8 cellular contexts compared by ENCODE assay signal in the genomic region with DNA sequence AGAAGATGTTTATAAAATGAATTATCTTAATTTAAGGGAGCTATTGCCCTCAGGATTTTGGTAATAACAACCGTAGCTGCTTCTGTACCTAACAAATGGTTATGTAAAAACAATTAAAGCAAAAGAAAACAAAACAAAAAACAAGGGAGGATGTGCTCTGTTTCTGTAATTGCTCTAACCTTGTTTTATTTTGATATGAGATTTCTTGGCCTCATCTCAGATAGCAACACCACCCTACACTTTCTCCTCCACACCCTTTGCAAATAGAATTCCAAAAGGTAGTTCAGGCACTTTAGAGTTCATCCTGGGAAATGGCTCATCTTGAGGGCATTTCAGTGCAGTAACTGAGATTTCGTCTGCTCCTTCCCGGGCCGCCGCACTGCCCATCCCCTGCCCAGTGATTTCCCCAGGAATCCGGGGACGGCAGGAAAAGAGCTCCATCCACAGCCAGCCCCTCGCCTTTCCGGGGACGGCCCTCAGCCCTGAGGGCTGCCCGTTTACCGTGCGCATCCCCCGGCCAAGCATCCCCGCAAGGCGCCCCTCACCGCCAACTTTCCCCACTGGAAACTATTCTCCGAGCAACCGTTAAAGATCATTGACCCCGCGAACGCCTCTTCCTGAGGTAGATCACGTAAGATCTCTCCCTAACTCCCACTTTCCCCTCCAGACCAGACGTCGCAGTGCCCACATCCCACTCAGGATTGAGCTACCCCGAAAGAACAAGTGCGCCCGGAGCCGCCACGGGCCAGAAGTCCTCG. TPM values are rescaled to one million over a fixed set of nuclear protein-coding genes. Genes with fewer than 3 reads are reported as not detected.
A peak's percentile ranks its signal among the peaks of the same experiment; 100 is the strongest.
DNase-seq lines count a peak whose midpoint lies in the region; ATAC-seq and TF ChIP-seq lines count a peak whose summit lies in the region.

No MANE protein-coding gene starts in this region.

- H3K27ac Mint-ChIP-seq in type B pancreatic cell, result peak overlapping the region; percentile 93

- peak; percentile 33 for DNase-seq in ELF-1 (ENCODE audit: low read depth, low spot score)
- no peak for DNase-seq in NB4 (ENCODE audit: low read depth)
- peak; percentile 75 for DNase-seq in coronary artery (ENCODE audit: low spot score)
- DNase-seq in mesendoderm, result peak; percentile 37
- no peak for DNase-seq in type B pancreatic cell (ENCODE audit: extremely low spot score, unreplicated experiment)
- DNase-seq in OCI-M2 (lab: John Stamatoyannopoulos, UW; ENCODE audit: unreplicated experiment), result no peak
- DNase-seq in activated CD8-positive, alpha-beta memory T cell treated with anti-CD3 and anti-CD28 coated beads for 24 hours, result no peak

- H3K4me3 Mint-ChIP-seq in type B pancreatic cell, result peak overlapping the region; percentile 96

- peaks cover 44% of the 10 kb centered on the region for H3K4me1 Mint-ChIP-seq in type B pancreatic cell (ENCODE audit: unreplicated experiment)

- peak overlapping the region; percentile 81 for H3K18ac ChIP-seq in mesendoderm (ENCODE audit: low read length)

- H3K36me3 Mint-ChIP-seq in type B pancreatic cell, result no peaks in the 10 kb centered on the region

- peaks cover 2% of the 10 kb centered on the region for H3K79me2 ChIP-seq in mesendoderm (ENCODE audit: control insufficient read depth, insufficient read depth, low read length)

- H3K27ac ChIP-seq in coronary artery, result peak overlapping the region; percentile 97
- peak overlapping the region; percentile 95 for H3K27ac ChIP-seq in mesendoderm (ENCODE audit: low read depth, low read length)

- no peak overlapping the region for H3K23ac ChIP-seq in mesendoderm (ENCODE audit: low read length)

- peak overlapping the region; percentile 98 for H3K4me2 ChIP-seq in mesendoderm (ENCODE audit: low read length)

- TF ChIP-seq CTCF in NB4 (IDR thresholded peaks at IDR 0.05; ENCODE audit: low read depth, low read length) (no peak), coronary artery (IDR thresholded peaks at IDR 0.05) (no peak), type B pancreatic cell (conservative IDR thresholded peaks at IDR 0.05) (no peak)

- H2BK5ac ChIP-seq in mesendoderm (ENCODE audit: low read length), result no peak overlapping the region

- peaks cover 1% of the 10 kb centered on the region for H3K27me3 ChIP-seq in mesendoderm (ENCODE audit: insufficient read depth, low read length, poor library complexity)

- H3K4ac ChIP-seq in mesendoderm (ENCODE audit: low read depth, low read length), result no peak overlapping the region

- ATAC-seq in HG03097 (IDR thresholded peaks at IDR 0.05; ENCODE audit: low FRiP score, unreplicated experiment), result no peak

- no peaks in the 10 kb centered on the region for H3K36me3 ChIP-seq in mesendoderm (ENCODE audit: control insufficient read depth, insufficient read depth, low read length)

- no peak overlapping the region for H2BK120ac ChIP-seq in mesendoderm (ENCODE audit: low read depth, low read length)

- no peak for TF ChIP-seq POLR2A in NB4 (IDR thresholded peaks at IDR 0.05; ENCODE audit: extremely low read depth, insufficient read length)

- peak overlapping the region; percentile 88 for H3K9ac ChIP-seq in mesendoderm (ENCODE audit: low read length)

- no peak overlapping the region for H4K8ac ChIP-seq in mesendoderm (ENCODE audit: low read depth, low read length)

- H3K4me3 ChIP-seq in NB4 (ENCODE audit: low read depth, low read length) (peak overlapping the region; percentile 83), coronary artery (peak overlapping the region; percentile 94), mesendoderm (ENCODE audit: low read length) (peak overlapping the region; percentile 84)

- H3K9me3 Mint-ChIP-seq in type B pancreatic cell, result no peaks in the 10 kb centered on the region

- H4K5ac ChIP-seq in mesendoderm (ENCODE audit: low read length), result no peak overlapping the region

- WGBS in mesendoderm (ENCODE audit: extremely low coverage, insufficient coverage, low lambda C conversion rate), result no CpG with 5 or more reads among the region's 31 CpGs

- no peak overlapping the region for H2BK15ac ChIP-seq in mesendoderm (replicated peaks; ENCODE audit: low read depth)

- peaks cover 5% of the 10 kb centered on the region for H3K27me3 Mint-ChIP-seq in type B pancreatic cell

- H2AK5ac ChIP-seq in mesendoderm (ENCODE audit: low read length), result no peak overlapping the region

- H3K56ac ChIP-seq in mesendoderm (ENCODE audit: low read length), result peak overlapping the region; percentile 90

- H3K4me1 ChIP-seq in mesendoderm (ENCODE audit: control insufficient read depth, low read depth, low read length), result peaks cover 2% of the 10 kb centered on the region

- peaks cover 3% of the 10 kb centered on the region for H3K79me1 ChIP-seq in mesendoderm (ENCODE audit: low read length)

RNA-seq across cellular contexts. Expression of a gene that starts 1.2 kb away (rescaled TPM):
- polyA plus RNA-seq in mesendoderm (2013, experiment 1 of 2), result 18.0 TPM
- 18.4 TPM for polyA plus RNA-seq in mesendoderm (2013, experiment 2 of 2)
- total RNA-seq in type B pancreatic cell (ENCODE audit: low replicate concordance), result 38.6 and 54.1 TPM in 2 replicates

RNA-seq across cellular contexts. Expression of a gene that starts 11.9 kb away (rescaled TPM):
- 16.4 TPM for polyA plus RNA-seq in mesendoderm (2013, experiment 1 of 2)
- 16.2 TPM for polyA plus RNA-seq in mesendoderm (2013, experiment 2 of 2)
- total RNA-seq in type B pancreatic cell (ENCODE audit: low replicate concordance), result 43.6 and 51.6 TPM in 2 replicates

Comparison
In these comparisons a context has a peak if more than half of its experiments do, and no peak if none do; other contexts are left out.
1. DNase-seq: peak in ELF-1 (single experiment), coronary artery (single experiment) and mesendoderm (single experiment); none in NB4 (single experiment), type B pancreatic cell (single experiment), OCI-M2 (single experiment) and activated CD8-positive, alpha-beta memory T cell treated with anti-CD3 and anti-CD28 coated beads for 24 hours (single experiment).
2. Peak in every context shown above with its lines, with median percentiles within 50 percentile points of each other: H3K4me3 ChIP-seq.